In the genomic region with DNA sequence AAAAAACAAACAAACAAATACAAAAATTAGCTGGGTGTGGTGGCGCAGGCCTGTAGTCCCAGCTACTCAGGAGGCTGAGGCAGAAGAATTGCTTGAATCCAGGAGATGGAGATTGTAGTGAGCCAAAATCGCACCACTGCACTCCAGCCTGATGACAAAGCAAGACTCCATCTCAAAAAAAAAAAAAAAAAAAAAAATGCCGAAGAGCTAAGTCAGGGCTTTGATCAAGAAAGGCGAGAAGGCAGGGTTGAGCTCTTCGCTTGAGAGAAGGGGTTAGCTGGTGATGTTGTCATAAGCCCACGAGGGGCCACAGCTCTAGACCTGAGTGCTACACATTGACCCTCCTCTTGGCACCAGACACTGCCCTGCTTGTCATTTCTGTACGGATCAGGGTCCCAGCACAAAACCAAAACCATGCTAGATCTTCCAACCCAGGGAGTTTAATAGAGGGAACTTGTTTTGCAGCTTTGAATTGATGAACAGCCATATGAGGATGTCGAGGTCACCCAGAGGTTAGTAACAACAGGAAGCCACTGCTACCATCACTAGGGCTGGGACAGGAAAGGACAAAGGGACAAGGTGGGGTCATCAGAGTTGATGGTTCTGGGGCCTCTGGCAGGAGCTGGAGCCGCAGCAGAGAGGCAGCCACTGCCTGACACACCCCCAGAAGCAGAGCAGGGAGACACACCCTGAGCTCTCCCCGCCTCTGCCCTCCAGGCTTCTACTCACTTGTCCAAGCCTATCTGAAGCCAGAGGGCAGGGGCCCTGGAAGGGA, we compare ENCODE assay signal across 11 cellular contexts.
DNase-seq lines count a peak whose midpoint lies in the region; ATAC-seq, FAIRE-seq and TF ChIP-seq lines count a peak whose summit lies in the region.
"Had no signal": no experiment of that assay in that cellular context is flagged by ENCODE, and none has a peak within 500 bp of the region (broad histone marks: within the 10 kb centered on the region; RNA-seq: fewer than 3 reads in every experiment).

No MANE protein-coding gene starts in this region.

- peak overlapping the region in 1 of 2 donors; percentile 76 for H3K27ac Mint-ChIP-seq in natural killer cell treated with Interleukin-12 subunit alpha and Interleukin-12 subunit beta and Interleukin-15 and Interleukin-18, amount 100 ng/mL, for 72 hours
- no peak overlapping the region for H3K27ac Mint-ChIP-seq in progenitor cell of endocrine pancreas

- ATAC-seq in HG03159 (IDR thresholded peaks at IDR 0.05; ENCODE audit: unreplicated experiment) (peak; percentile 55), GM12878 (no peak), HG02678 (IDR thresholded peaks at IDR 0.05; ENCODE audit: unreplicated experiment) (no peak)
- ATAC-seq in natural killer cell treated with Interleukin-12 subunit alpha and Interleukin-12 subunit beta and Interleukin-15 and Interleukin-18, amount 100 ng/mL, for 72 hours, result peak in 1 of 2 donors; percentile 35

- H3K27ac ChIP-seq in GM12878 (ENCODE audit: control insufficient read depth, insufficient read depth), result no peak overlapping the region
- H3K27ac ChIP-seq: ascending aorta, tibial nerve had no signal

- TF ChIP-seq POLR2A in GM12878 (IDR thresholded peaks at IDR 0.05; ENCODE audit: low read depth, low read length), result no peak

- no peak overlapping the region for H3K4me3 ChIP-seq in GM12878
- H3K4me3 ChIP-seq: ascending aorta, tibial nerve had no signal

- H3K9me3 ChIP-seq in GM12878 (replicated peaks; ENCODE audit: control insufficient read depth, insufficient read depth, low read length), result no peaks in the 10 kb centered on the region
- H3K9me3 ChIP-seq: ascending aorta had no signal

- no peaks in the 10 kb centered on the region for H4K20me1 ChIP-seq in GM12878 (ENCODE audit: control insufficient read depth, insufficient read depth)

- peaks cover 24% of the 10 kb centered on the region for H3K4me1 ChIP-seq in GM12878 (ENCODE audit: control insufficient read depth, insufficient read depth, low read length)

- DNase-seq in ELR (ENCODE audit: low read depth) (peak; percentile 25), GM12878 (ENCODE audit: low read depth, low spot score) (no peak), progenitor cell of endocrine pancreas (ENCODE audit: low spot score, unreplicated experiment) (no peak), GM10266 (ENCODE audit: extremely low spot score) (no peak)
- DNase-seq in natural killer cell treated with Interleukin-12 subunit alpha and Interleukin-12 subunit beta and Interleukin-15 and Interleukin-18, amount 100 ng/mL, for 72 hours (ENCODE audit: low spot score), result no peak
- DNase-seq: DMS79 treated with DMSO at 0.1 percent for 48 hours, erythroblast had no signal

- in situ Hi-C loops in GM12878 (cut with MboI), result no loop called here

- H3K36me3 Mint-ChIP-seq in natural killer cell treated with Interleukin-12 subunit alpha and Interleukin-12 subunit beta and Interleukin-15 and Interleukin-18, amount 100 ng/mL, for 72 hours, result no peaks in the 10 kb centered on the region
- H3K36me3 Mint-ChIP-seq in progenitor cell of endocrine pancreas (ENCODE audit: insufficient read depth), result no peaks in the 10 kb centered on the region

- no peak for TF ChIP-seq EP300 in GM12878 (IDR thresholded peaks at IDR 0.05; ENCODE audit: borderline replicate concordance in 1 of 2, control insufficient read depth in 1 of 2, low read depth in 2 of 2, low read length in 2 of 2)

- SMC1A ChIA-PET in GM12878 (lab: Charles Lee; ENCODE audit: uncharacterized antibody, unreplicated experiment), result interaction anchor here (0.7 to 1.3 kb wide), 2 partner anchors 8 to 164 kb away, joined by 3 to 6 read pairs; no protein-coding TSS in a partner anchor

- H3K4me3 Mint-ChIP-seq in natural killer cell treated with Interleukin-12 subunit alpha and Interleukin-12 subunit beta and Interleukin-15 and Interleukin-18, amount 100 ng/mL, for 72 hours, result peak overlapping the region; percentile 47
- no peak overlapping the region for H3K4me3 Mint-ChIP-seq in progenitor cell of endocrine pancreas (ENCODE audit: low read depth)

- TF ChIP-seq CTCF in GM12878 (IDR thresholded peaks at IDR 0.05 in 2 of 3, conservative IDR thresholded peaks at IDR 0.05 in 1 of 3; ENCODE audit: control insufficient read depth in 2 of 3, extremely low read depth in 1 of 3, insufficient read depth in 1 of 3, low read depth in 3 of 3, low read length in 3 of 3), result no peak
- no peak for TF ChIP-seq CTCF in progenitor cell of endocrine pancreas (IDR thresholded peaks at IDR 0.05; ENCODE audit: unreplicated experiment)
- TF ChIP-seq CTCF in GM10266 (IDR thresholded peaks at IDR 0.05; ENCODE audit: control insufficient read depth, insufficient read depth, low read depth, missing control alignments), result no peak

- H3K36me3 ChIP-seq in GM12878 (ENCODE audit: control insufficient read depth in 2 of 2, insufficient read depth in 2 of 2, low read length in 1 of 2), result no peaks in the 10 kb centered on the region
- H3K36me3 ChIP-seq: ascending aorta, tibial nerve had no signal

- 46% methylated on average over 8 of the region's 10 CpGs for whole genome bisulfite sequencing in GM12878 (ENCODE audit: insufficient coverage, insufficient replicate concordance, low lambda C conversion rate, missing lambda C conversion rate)

- no TSS peak for BruUV-seq in GM12878 (replicated peaks; lab: Mats Ljungman, UMichigan)

- H2AFZ ChIP-seq in GM12878 (ENCODE audit: control insufficient read depth, low read depth, low read length), result no peak overlapping the region

- intact Hi-C loops in GM12878 (cut with micrococcal nuclease; ENCODE audit: unreplicated experiment), result no loop called here

- no peaks in the 10 kb centered on the region for H3K27me3 Mint-ChIP-seq in natural killer cell treated with Interleukin-12 subunit alpha and Interleukin-12 subunit beta and Interleukin-15 and Interleukin-18, amount 100 ng/mL, for 72 hours
- peaks cover 8% of the 10 kb centered on the region for H3K27me3 Mint-ChIP-seq in progenitor cell of endocrine pancreas

- POLR2A ChIA-PET in GM12878 (lab: Charles Lee), result interaction anchor here (0.6 kb wide), 1 partner anchor 1815 kb away, joined by 3 read pairs; no protein-coding TSS in a partner anchor

- no peaks in the 10 kb centered on the region for H3K9me3 Mint-ChIP-seq in natural killer cell treated with Interleukin-12 subunit alpha and Interleukin-12 subunit beta and Interleukin-15 and Interleukin-18, amount 100 ng/mL, for 72 hours
- no peaks in the 10 kb centered on the region for H3K9me3 Mint-ChIP-seq in progenitor cell of endocrine pancreas (ENCODE audit: low read depth)

- no peak for TF ChIP-seq RAD21 in GM12878 (IDR thresholded peaks at IDR 0.05; ENCODE audit: insufficient read depth, low read depth, low read length)

- RAD21 ChIA-PET in GM12878 (lab: Charles Lee; ENCODE audit: unreplicated experiment), result interaction anchor here (0.6 kb wide), 1 partner anchor 1084 kb away, joined by 3 read pairs; no protein-coding TSS in a partner anchor

- FAIRE-seq in GM12878 (lab: Jason Lieb, UNC), result peak; percentile 44

- peaks cover 37 to 44% of the 10 kb centered on the region in 2 donors for H3K4me1 Mint-ChIP-seq in natural killer cell treated with Interleukin-12 subunit alpha and Interleukin-12 subunit beta and Interleukin-15 and Interleukin-18, amount 100 ng/mL, for 72 hours (ENCODE audit: low read depth in 2 of 2)
- H3K4me1 Mint-ChIP-seq in progenitor cell of endocrine pancreas (ENCODE audit: low read depth), result peaks cover 3% of the 10 kb centered on the region

- H3K27me3 ChIP-seq in GM12878 (replicated peaks in 1 of 2; ENCODE audit: control insufficient read depth in 2 of 2, insufficient read depth in 2 of 2, low read length in 1 of 2), result no peaks in the 10 kb centered on the region
- H3K27me3 ChIP-seq: ascending aorta, tibial nerve had no signal

- H3K9ac ChIP-seq in GM12878 (ENCODE audit: control insufficient read depth, insufficient read depth, low read length), result no peak overlapping the region

- H3K79me2 ChIP-seq in GM12878 (ENCODE audit: control insufficient read depth, insufficient read depth, low read length), result no peaks in the 10 kb centered on the region

- CTCF ChIA-PET in GM12878 (lab: Yijun Ruan, JAX), result interaction anchor here (1.1 kb wide), 1 partner anchor 8 kb away, joined by 3 read pairs; no protein-coding TSS in a partner anchor

- H3K4me2 ChIP-seq in GM12878 (ENCODE audit: control insufficient read depth, insufficient read depth), result no peak overlapping the region; the same call in 1 of the 2 replicates

TF ChIP-seq in GM12878, 131 proteins besides CTCF, POLR2A, EP300 and RAD21 (continues in another document):
- TF ChIP-seq IRF3 (IDR thresholded peaks at IDR 0.05), result no peak
- TF ChIP-seq CREB1 (IDR thresholded peaks at IDR 0.05; ENCODE audit: low read depth), result no peak
- TF ChIP-seq NR2F1 (conservative IDR thresholded peaks at IDR 0.05), result no peak
- TF ChIP-seq KDM1A (IDR thresholded peaks at IDR 0.05; ENCODE audit: borderline replicate concordance), result no peak
- TF ChIP-seq BRCA1 (IDR thresholded peaks at IDR 0.05; ENCODE audit: low read depth, low read length), result no peak
